Comparison of ENCODE assay signal across 21 cellular contexts in genomic region chr18:46341989-46342525, GRCh38.
DNase-seq lines count a peak whose midpoint lies in the region; ATAC-seq and TF ChIP-seq lines count a peak whose summit lies in the region.
"Had no signal": no experiment of that assay in that cellular context is flagged by ENCODE, and none has a peak within 500 bp of the region (broad histone marks: within the 10 kb centered on the region; RNA-seq: fewer than 3 reads in every experiment).

No MANE protein-coding gene starts in this region.

- H3K4me2 ChIP-seq in BLaER1 treated with 17β-estradiol and CSF1 and Interleukin-3, amounts not matched to agents 10 nM and 100 nM = peak overlapping the region; percentile 12 to 98 (median 93)
- no peak overlapping the region for H3K4me2 ChIP-seq in DND-41 (ENCODE audit: insufficient read depth, low read length)
- no peak overlapping the region for H3K4me2 ChIP-seq in mesendoderm (ENCODE audit: low read length)
- H3K4me2 ChIP-seq: PC-9 had no signal

- H3K18ac ChIP-seq in mesendoderm (ENCODE audit: low read length) = no peak overlapping the region

- no peak overlapping the region for H2BK120ac ChIP-seq in mesendoderm (ENCODE audit: low read depth, low read length)

- TF ChIP-seq CTCF in DND-41 (IDR thresholded peaks at IDR 0.05; ENCODE audit: borderline replicate concordance, extremely low read depth, low read length, poor library complexity, severe bottlenecking) = no peak
- TF ChIP-seq CTCF in RWPE1 (conservative IDR thresholded peaks at IDR 0.05; ENCODE audit: low read depth) = no peak

- H3K9me3 ChIP-seq in BLaER1 treated with 17β-estradiol and CSF1 and Interleukin-3, amounts not matched to agents 10 nM and 100 nM (replicated peaks in 1 of 11) = no peaks in the 10 kb centered on the region
- H3K9me3 ChIP-seq in DND-41 (ENCODE audit: insufficient read depth, low read length, severe bottlenecking) = no peaks in the 10 kb centered on the region
- H3K9me3 ChIP-seq: gastroesophageal sphincter had no signal

- no peak for ATAC-seq in DND-41 (ENCODE audit: insufficient read depth, low read depth)
- ATAC-seq in GM21447 (IDR thresholded peaks at IDR 0.05; ENCODE audit: unreplicated experiment) = no peak
- ATAC-seq: activated CD4-positive, alpha-beta T cell treated with anti-CD3 and anti-CD28 coated beads for 36 hours; activated naive CD8-positive, alpha-beta T cell treated with anti-CD3 and anti-CD28 coated beads, Interleukin-2, amount 50 U/mL, for 24 hours; gastroesophageal sphincter; left lobe of liver had no signal

- peak overlapping the region in 2 of 10 experiments; percentile 25 to 28; a peak in 3 of 20 replicates for H3K4me3 ChIP-seq in BLaER1 treated with 17β-estradiol and CSF1 and Interleukin-3, amounts not matched to agents 10 nM and 100 nM
- H3K4me3 ChIP-seq in DND-41 (ENCODE audit: low read depth in 1 of 2, low read length in 2 of 2) (no peak overlapping the region), mesendoderm (ENCODE audit: low read length) (no peak overlapping the region)
- H3K4me3 ChIP-seq: dorsolateral prefrontal cortex, gastroesophageal sphincter, PC-9 had no signal

- H3K27ac ChIP-seq in BLaER1 treated with 17β-estradiol and CSF1 and Interleukin-3, amounts not matched to agents 10 nM and 100 nM = peak overlapping the region in 10 of 11 experiments; percentile 6 to 91 (median 80); a peak in 19 of 22 replicates
- H3K27ac ChIP-seq in DND-41 (ENCODE audit: low read length) = peak overlapping the region; percentile 47
- peak overlapping the region; percentile 45 for H3K27ac ChIP-seq in RWPE1
- H3K27ac ChIP-seq in mesendoderm (ENCODE audit: low read depth, low read length) = no peak overlapping the region
- H3K27ac ChIP-seq: dorsolateral prefrontal cortex, gastroesophageal sphincter, PC-9 had no signal

- WGBS in mesendoderm (ENCODE audit: extremely low coverage, insufficient coverage, low lambda C conversion rate) = no CpG with 5 or more reads among the region's 6 CpGs

- H3K27me3 ChIP-seq in BLaER1 treated with 17β-estradiol and CSF1 and Interleukin-3, amounts not matched to agents 10 nM and 100 nM = no peaks in the 10 kb centered on the region
- H3K27me3 ChIP-seq in DND-41 (ENCODE audit: insufficient read depth, low read length, poor library complexity) (no peaks in the 10 kb centered on the region), mesendoderm (ENCODE audit: insufficient read depth, low read length, poor library complexity) (no peaks in the 10 kb centered on the region)
- H3K27me3 ChIP-seq: gastroesophageal sphincter had no signal

- CTCF ChIA-PET in RWPE1 (lab: Yijun Ruan, JAX) = interaction anchor here (0.9 kb wide), 1 partner anchor 62 kb away, joined by 4 read pairs; no protein-coding TSS in a partner anchor

- H3K4ac ChIP-seq in mesendoderm (ENCODE audit: low read depth, low read length) = no peak overlapping the region

- no peak overlapping the region for H2AFZ ChIP-seq in DND-41 (ENCODE audit: low read depth, low read length)
- H2AFZ ChIP-seq: PC-9 had no signal

- DNase-seq in DND-41 (no peak), RWPE1 (ENCODE audit: low spot score) (no peak), mesendoderm (no peak), NCI-H2107 (lab: John Stamatoyannopoulos, UW) (no peak)
- no peak for DNase-seq in effector CD4-positive, alpha-beta T cell
- DNase-seq: activated CD4-positive, alpha-beta T cell treated with anti-CD3 and anti-CD28 coated beads for 36 hours; activated naive CD8-positive, alpha-beta T cell treated with anti-CD3 and anti-CD28 coated beads, Interleukin-2, amount 50 U/mL, for 24 hours; activated T-cell treated with anti-CD3 and anti-CD28 coated beads, Interleukin-2, amount 50 U/mL, for 24 hours; CD8-positive, alpha-beta memory T cell; DMS153; dorsolateral prefrontal cortex; H9; NCI-H1436; NCI-H446 treated with DMSO at 0.1 percent for 48 hours; PC-9; SHP77; stimulated activated naive CD4-positive, alpha-beta T cell treated with Interleukin-2 at 50 U/mL for 16 hours had no signal

- POLR2A ChIA-PET in RWPE1 (lab: Yijun Ruan, JAX; ENCODE audit: low non-redundant PET) = no interaction called here

- H4K5ac ChIP-seq in mesendoderm (ENCODE audit: low read length) = no peak overlapping the region

- peaks cover 0 to 28% (median 10%) of the 10 kb centered on the region in 11 experiments; a peak in 8 of 22 replicates for H3K36me3 ChIP-seq in BLaER1 treated with 17β-estradiol and CSF1 and Interleukin-3, amounts not matched to agents 10 nM and 100 nM
- peaks cover 6% of the 10 kb centered on the region; the same call in 1 of the 2 replicates for H3K36me3 ChIP-seq in DND-41 (ENCODE audit: insufficient read depth, low read length)
- H3K36me3 ChIP-seq in mesendoderm (ENCODE audit: control insufficient read depth, insufficient read depth, low read length) = no peaks in the 10 kb centered on the region
- H3K36me3 ChIP-seq: gastroesophageal sphincter had no signal

- peaks cover 95 to 100% (median 100%) of the 10 kb centered on the region in 10 experiments for H3K4me1 ChIP-seq in BLaER1 treated with 17β-estradiol and CSF1 and Interleukin-3, amounts not matched to agents 10 nM and 100 nM
- H3K4me1 ChIP-seq in DND-41 (ENCODE audit: insufficient read depth, low read length) (peaks cover 63% of the 10 kb centered on the region), mesendoderm (ENCODE audit: control insufficient read depth, low read depth, low read length) (peaks cover 3% of the 10 kb centered on the region)
- H3K4me1 ChIP-seq: gastroesophageal sphincter had no signal

- H3K79me2 ChIP-seq in DND-41 (ENCODE audit: insufficient read depth, low read length) = peaks cover 86% of the 10 kb centered on the region
- H3K79me2 ChIP-seq in mesendoderm (ENCODE audit: control insufficient read depth, insufficient read depth, low read length) = peaks cover 2% of the 10 kb centered on the region

- H4K20me1 ChIP-seq in BLaER1 treated with 17β-estradiol and CSF1 and Interleukin-3, amounts not matched to agents 10 nM and 100 nM = peaks cover 0 to 67% (median 25%) of the 10 kb centered on the region in 11 experiments; a peak in 15 of 22 replicates
- H4K20me1 ChIP-seq in DND-41 (ENCODE audit: insufficient read depth, low read length) = peaks cover 55% of the 10 kb centered on the region

- H3K79me1 ChIP-seq in mesendoderm (ENCODE audit: low read length) = peaks cover 16% of the 10 kb centered on the region

- H3K9ac ChIP-seq in BLaER1 treated with 17β-estradiol and CSF1 and Interleukin-3, amounts not matched to agents 10 nM and 100 nM = peak overlapping the region in 7 of 11 experiments; percentile 10 to 50 (median 22); a peak in 9 of 22 replicates
- H3K9ac ChIP-seq in DND-41 (ENCODE audit: low read depth, low read length) (no peak overlapping the region), mesendoderm (ENCODE audit: low read length) (no peak overlapping the region)

- H3K23ac ChIP-seq in mesendoderm (ENCODE audit: low read length) = peak overlapping the region; percentile 49

- H3K56ac ChIP-seq in mesendoderm (ENCODE audit: low read length) = no peak overlapping the region

- no peak overlapping the region for H2BK15ac ChIP-seq in mesendoderm (replicated peaks; ENCODE audit: low read depth)

- H2BK5ac ChIP-seq in mesendoderm (ENCODE audit: low read length) = no peak overlapping the region

- H2AK5ac ChIP-seq in mesendoderm (ENCODE audit: low read length) = no peak overlapping the region

- H4K8ac ChIP-seq in mesendoderm (ENCODE audit: low read depth, low read length) = no peak overlapping the region

Comparison
In these comparisons a context has a peak if more than half of its experiments do, and no peak if none do; other contexts are left out.
1. H3K4me2 ChIP-seq: peak in BLaER1 treated with 17β-estradiol and CSF1 and Interleukin-3, amounts not matched to agents 10 nM and 100 nM (11 of 11); none in DND-41 (single experiment) and mesendoderm (single experiment).
2. H3K9ac ChIP-seq: peak in BLaER1 treated with 17β-estradiol and CSF1 and Interleukin-3, amounts not matched to agents 10 nM and 100 nM (7 of 11); none in DND-41 (single experiment) and mesendoderm (single experiment).